ENCODE assay signal across 22 cellular contexts in the genomic region with DNA sequence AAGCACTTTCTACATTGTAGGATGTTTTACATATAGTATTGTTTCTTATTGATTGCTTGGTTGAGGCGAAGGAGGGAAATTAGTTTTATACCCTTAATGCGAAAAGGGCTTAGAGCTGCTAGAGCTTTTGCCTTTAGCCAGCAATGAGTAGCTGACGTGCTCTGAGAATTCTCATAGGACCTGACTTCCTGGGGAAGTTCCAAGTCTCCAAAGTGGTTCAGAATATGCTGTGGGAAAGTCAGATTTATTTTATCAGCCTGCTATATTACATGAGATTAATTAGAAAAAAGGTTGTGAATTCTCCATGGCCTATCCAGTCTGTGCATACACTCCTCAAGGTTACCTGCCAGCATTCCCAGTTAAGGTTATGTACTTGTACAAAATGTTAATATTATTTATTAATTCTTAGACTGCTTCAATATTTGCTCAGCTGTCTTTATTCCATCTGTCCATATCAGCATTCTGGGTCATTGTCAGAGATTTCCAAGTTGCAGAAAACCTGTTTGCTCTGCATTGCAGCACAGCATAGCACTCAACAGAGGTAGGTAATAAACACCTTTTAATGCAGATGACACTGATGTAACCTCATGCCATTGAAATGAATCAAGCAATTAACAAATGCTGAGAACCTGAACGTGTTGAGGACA. TPM values are rescaled to one million over a fixed set of nuclear protein-coding genes. Genes with fewer than 3 reads are reported as not detected.
DNase-seq lines count a peak whose midpoint lies in the region; ATAC-seq, FAIRE-seq and TF ChIP-seq lines count a peak whose summit lies in the region.
"Had no signal": no experiment of that assay in that cellular context is flagged by ENCODE, and none has a peak within 500 bp of the region (broad histone marks: within the 10 kb centered on the region; RNA-seq: fewer than 3 reads in every experiment).

No MANE protein-coding gene starts in this region.

- no peak for TF ChIP-seq EP300 in GM12878 (IDR thresholded peaks at IDR 0.05; ENCODE audit: borderline replicate concordance in 1 of 2, control insufficient read depth in 1 of 2, low read depth in 2 of 2, low read length in 2 of 2)

- H3K9me3 ChIP-seq in mammary epithelial cell (replicated peaks; ENCODE audit: insufficient read depth, low read length) (no peaks in the 10 kb centered on the region), breast epithelium (no peaks in the 10 kb centered on the region), GM12878 (replicated peaks; ENCODE audit: control insufficient read depth, insufficient read depth, low read length) (peaks cover 4% of the 10 kb centered on the region; the same call in 1 of the 3 replicates), neuronal stem cell (replicated peaks in 1 of 2; ENCODE audit: control insufficient read depth in 2 of 2, insufficient read depth in 1 of 2, low read depth in 1 of 2, low read length in 2 of 2) (no peaks in the 10 kb centered on the region), tibial artery (no peaks in the 10 kb centered on the region), testis (no peaks in the 10 kb centered on the region)
- H3K9me3 ChIP-seq: A549 had no signal

- H3K14ac ChIP-seq in neuronal stem cell (ENCODE audit: low read length), result no peak overlapping the region

- no peaks in the 10 kb centered on the region for H4K20me1 ChIP-seq in mammary epithelial cell (ENCODE audit: insufficient read depth, low read length)
- H4K20me1 ChIP-seq in GM12878 (ENCODE audit: control insufficient read depth, insufficient read depth), result no peaks in the 10 kb centered on the region

- H3K4me3 ChIP-seq in mammary epithelial cell (replicated peaks in 1 of 3; ENCODE audit: insufficient read depth in 1 of 3, low read depth in 2 of 3, low read length in 3 of 3), result no peak overlapping the region
- no peak overlapping the region for H3K4me3 ChIP-seq in breast epithelium
- no peak overlapping the region for H3K4me3 ChIP-seq in GM12878
- no peak overlapping the region for H3K4me3 ChIP-seq in neuronal stem cell (ENCODE audit: low read length in 2 of 2)
- no peak overlapping the region for H3K4me3 ChIP-seq in tibial artery
- no peak overlapping the region for H3K4me3 ChIP-seq in testis
- H3K4me3 ChIP-seq: A549; BLaER1 treated with 17β-estradiol and CSF1 and Interleukin-3, amounts not matched to agents 10 nM and 100 nM; PC-9; upper lobe of left lung had no signal

- no peak overlapping the region for H2BK15ac ChIP-seq in neuronal stem cell (ENCODE audit: low read length)

- H3K4ac ChIP-seq in neuronal stem cell (ENCODE audit: low read length), result no peak overlapping the region

- peaks cover 24% of the 10 kb centered on the region for H3K79me2 ChIP-seq in mammary epithelial cell (ENCODE audit: insufficient read depth, low read length)
- peaks cover 24% of the 10 kb centered on the region for H3K79me2 ChIP-seq in GM12878 (ENCODE audit: control insufficient read depth, insufficient read depth, low read length)

- H2AK5ac ChIP-seq in neuronal stem cell (ENCODE audit: low read depth, low read length), result no peak overlapping the region

- WGBS in mammary epithelial cell (ENCODE audit: low coverage, missing lambda C conversion rate), result 77% methylated on average over 4 of the region's 4 CpGs
- 44% methylated on average over 4 of the region's 4 CpGs for WGBS in GM12878 (ENCODE audit: insufficient coverage, insufficient replicate concordance, low lambda C conversion rate, missing lambda C conversion rate)
- WGBS in neuronal stem cell (ENCODE audit: extremely low coverage in 2 of 2, insufficient read length in 2 of 2, insufficient replicate concordance in 1 of 2), 2 donors, result no CpG with 5 or more reads among the region's 4 CpGs
- 56 to 70% methylated on average over 4 of the region's 4 CpGs for WGBS in testis, 2 donors

- CTCF ChIA-PET in mammary epithelial cell (lab: Charles Lee; ENCODE audit: low non-redundant PET), result no interaction called here
- CTCF ChIA-PET in GM12878 (lab: Yijun Ruan, JAX), result no interaction called here
- CTCF ChIA-PET in RWPE1 (lab: Yijun Ruan, JAX), result no interaction called here

- H3K4me1 ChIP-seq in mammary epithelial cell (ENCODE audit: insufficient read depth, low read length) (peaks cover 6% of the 10 kb centered on the region), breast epithelium (peaks cover 0 to 14% of the 10 kb centered on the region in 2 donors), GM12878 (ENCODE audit: control insufficient read depth, insufficient read depth, low read length) (peaks cover 20% of the 10 kb centered on the region), neuronal stem cell (ENCODE audit: control insufficient read depth in 2 of 2, insufficient read depth in 1 of 2, low read depth in 1 of 2, low read length in 2 of 2) (no peaks in the 10 kb centered on the region), tibial artery (peaks cover 0 to 53% (median 21%) of the 10 kb centered on the region in 4 donors), testis (peaks cover 6% of the 10 kb centered on the region)

- DNase-seq in mammary epithelial cell (no peak), breast epithelium (ENCODE audit: low spot score in 2 of 2) (no peak), GM12878 (ENCODE audit: low read depth, low spot score) (no peak), neuronal stem cell (ENCODE audit: low spot score) (no peak), tibial artery (no peak), testis (no peak), RWPE1 (ENCODE audit: low spot score) (no peak)
- DNase-seq: activated CD8-positive, alpha-beta T cell treated with anti-CD3 and anti-CD28 coated beads, Interleukin-2, amount 10 ng/mL, durations not matched to agents 7 days and 5 days; activated naive CD4-positive, alpha-beta T cell treated with anti-CD3 and anti-CD28 coated beads, Interleukin-2, amount 50 U/mL, for 16 hours; activated T-cell treated with anti-CD3 and anti-CD28 coated beads, Interleukin-2, amount 50 U/mL, for 4 hours; kidney glomerular epithelial cell; NCI-H1092 treated with DMSO at 0.1 percent for 48 hours; NCI-H69; upper lobe of left lung had no signal

- no peaks in the 10 kb centered on the region for H3K79me1 ChIP-seq in neuronal stem cell (ENCODE audit: low read depth, low read length)

- FAIRE-seq in GM12878 (lab: Jason Lieb, UNC), result no peak
- FAIRE-seq: A549, astrocyte, endometrium, H54 had no signal

- H4K8ac ChIP-seq in neuronal stem cell (ENCODE audit: low read depth, low read length), result no peak overlapping the region

- TF ChIP-seq POLR2A in breast epithelium (IDR thresholded peaks at IDR 0.05) (no peak), GM12878 (IDR thresholded peaks at IDR 0.05; ENCODE audit: low read depth, low read length) (no peak), testis (IDR thresholded peaks at IDR 0.05) (no peak)

- H3K27me3 ChIP-seq in mammary epithelial cell (ENCODE audit: insufficient read depth, low read length) (no peaks in the 10 kb centered on the region), breast epithelium (no peaks in the 10 kb centered on the region), GM12878 (replicated peaks in 1 of 2; ENCODE audit: control insufficient read depth in 2 of 2, insufficient read depth in 2 of 2, low read length in 1 of 2) (no peaks in the 10 kb centered on the region), neuronal stem cell (ENCODE audit: control insufficient read depth in 3 of 3, insufficient read depth in 3 of 3, low read depth in 1 of 3, low read length in 3 of 3) (no peaks in the 10 kb centered on the region), tibial artery (peaks cover 0 to 5% of the 10 kb centered on the region in 2 donors), testis (no peaks in the 10 kb centered on the region)
- H3K27me3 ChIP-seq: BLaER1 treated with 17β-estradiol and CSF1 and Interleukin-3, amounts not matched to agents 10 nM and 100 nM; upper lobe of left lung had no signal

- H3K36me3 ChIP-seq in mammary epithelial cell (ENCODE audit: insufficient read depth, low read length), result no peaks in the 10 kb centered on the region
- H3K36me3 ChIP-seq in breast epithelium, result no peaks in the 10 kb centered on the region
- H3K36me3 ChIP-seq in GM12878 (ENCODE audit: control insufficient read depth in 2 of 2, insufficient read depth in 2 of 2, low read length in 1 of 2), result no peaks in the 10 kb centered on the region
- H3K36me3 ChIP-seq in neuronal stem cell (replicated peaks in 1 of 2; ENCODE audit: control insufficient read depth in 2 of 2, insufficient read depth in 2 of 2, low read length in 2 of 2), result no peaks in the 10 kb centered on the region
- H3K36me3 ChIP-seq in tibial artery, result peaks cover 0 to 4% (median 0%) of the 10 kb centered on the region in 3 donors
- no peaks in the 10 kb centered on the region for H3K36me3 ChIP-seq in testis (ENCODE audit: low read depth, missing control alignments)

- no peak for ATAC-seq in GM12878
- ATAC-seq in HG03175 (IDR thresholded peaks at IDR 0.05; ENCODE audit: unreplicated experiment), result no peak
- ATAC-seq: A549; activated CD4-positive, CD25-positive, alpha-beta regulatory T cell treated with anti-CD3 and anti-CD28 coated beads, Interleukin-2, amount 50 U/mL, for 24 hours; activated CD8-positive, alpha-beta T cell treated with anti-CD3 and anti-CD28 coated beads, Interleukin-2, amount 10 ng/mL, durations not matched to agents 7 days and 5 days; activated T-cell treated with anti-CD3 and anti-CD28 coated beads, Interleukin-2, amount 50 U/mL, for 4 hours had no signal

- intact Hi-C loops in mammary epithelial cell (cut with micrococcal nuclease), result no loop called here
- intact Hi-C loops in breast epithelium (cut with DNase I; ENCODE audit: low total_unique reads), result no loop called here
- intact Hi-C loops in GM12878 (cut with micrococcal nuclease; ENCODE audit: unreplicated experiment), result no loop called here
- intact Hi-C loops in tibial artery (cut with DNase I; ENCODE audit: low total_unique reads), result no loop called here
- intact Hi-C loops in testis (cut with DNase I; ENCODE audit: low total_unique reads), result no loop called here

- H3K9ac ChIP-seq in mammary epithelial cell (ENCODE audit: insufficient read depth, low read length) (no peak overlapping the region), GM12878 (ENCODE audit: control insufficient read depth, insufficient read depth, low read length) (no peak overlapping the region), neuronal stem cell (ENCODE audit: low read depth, low read length, poor library complexity) (no peak overlapping the region)

- BruUV-seq in mammary epithelial cell (replicated peaks; lab: Mats Ljungman, UMichigan) (no TSS peak), GM12878 (replicated peaks; lab: Mats Ljungman, UMichigan) (no TSS peak)

- no peak overlapping the region for H3K18ac ChIP-seq in neuronal stem cell (ENCODE audit: low read length)

- no peak overlapping the region for H4K91ac ChIP-seq in neuronal stem cell (ENCODE audit: low read depth, low read length, poor library complexity)

- SMC1A ChIA-PET in GM12878 (lab: Charles Lee; ENCODE audit: uncharacterized antibody, unreplicated experiment), result interaction anchor here (0.9 kb wide), 2 partner anchors 13 to 16 kb away, joined by 3 to 5 read pairs; no protein-coding TSS in a partner anchor

- no peak for TF ChIP-seq RAD21 in GM12878 (IDR thresholded peaks at IDR 0.05; ENCODE audit: insufficient read depth, low read depth, low read length)

- TF ChIP-seq CTCF in mammary epithelial cell (conservative IDR thresholded peaks at IDR 0.05 in 1 of 2, IDR thresholded peaks at IDR 0.05 in 1 of 2; ENCODE audit: extremely low read depth in 1 of 2, insufficient read depth in 1 of 2, low read depth in 1 of 2, low read length in 2 of 2) (no peak), breast epithelium (IDR thresholded peaks at IDR 0.05) (no peak), GM12878 (IDR thresholded peaks at IDR 0.05 in 2 of 3, conservative IDR thresholded peaks at IDR 0.05 in 1 of 3; ENCODE audit: control insufficient read depth in 2 of 3, extremely low read depth in 1 of 3, insufficient read depth in 1 of 3, low read depth in 3 of 3, low read length in 3 of 3) (no peak), tibial artery (IDR thresholded peaks at IDR 0.05) (no peak), testis (IDR thresholded peaks at IDR 0.05) (no peak), RWPE1 (conservative IDR thresholded peaks at IDR 0.05; ENCODE audit: low read depth) (no peak)

- dilution Hi-C loops in mammary epithelial cell (cut with HindIII; ENCODE audit: low sequenced_read_pairs), result no loop called here

- H2BK12ac ChIP-seq in neuronal stem cell (ENCODE audit: low read length), result no peak overlapping the region

- in situ Hi-C loops in mammary epithelial cell (cut with MboI; ENCODE audit: low sequenced_read_pairs in 2 of 2), result no loop called here
- in situ Hi-C loops in GM12878 (cut with MboI), result no loop called here

- H3K23ac ChIP-seq in neuronal stem cell (ENCODE audit: low read depth, low read length, poor library complexity), result no peak overlapping the region

- H2BK5ac ChIP-seq in neuronal stem cell (ENCODE audit: low read length), result no peak overlapping the region

- no peak overlapping the region for H2BK120ac ChIP-seq in neuronal stem cell (ENCODE audit: low read depth, low read length)

- H2AFZ ChIP-seq in mammary epithelial cell (ENCODE audit: low read depth, low read length), result peak overlapping the region; percentile 34
- H2AFZ ChIP-seq in GM12878 (ENCODE audit: control insufficient read depth, low read depth, low read length), result peak overlapping the region; percentile 77
- H2AFZ ChIP-seq in neuronal stem cell (ENCODE audit: low read length), result peak overlapping the region; percentile 25
- H2AFZ ChIP-seq: PC-9 had no signal

- RAD21 ChIA-PET in GM12878 (lab: Charles Lee; ENCODE audit: unreplicated experiment), result interaction anchor here (0.6 kb wide), 1 partner anchor 66 kb away, joined by 3 read pairs; no protein-coding TSS in a partner anchor

- POLR2A ChIA-PET in GM12878 (lab: Charles Lee), result no interaction called here
- POLR2A ChIA-PET in RWPE1 (lab: Yijun Ruan, JAX; ENCODE audit: low non-redundant PET), result no interaction called here

- H3K4me2 ChIP-seq in mammary epithelial cell (ENCODE audit: insufficient read depth, low read depth, low read length), result no peak overlapping the region
- H3K4me2 ChIP-seq in GM12878 (ENCODE audit: control insufficient read depth, insufficient read depth), result no peak overlapping the region
- no peak overlapping the region for H3K4me2 ChIP-seq in neuronal stem cell (ENCODE audit: insufficient read depth, low read length, poor library complexity, severe bottlenecking)
- H3K4me2 ChIP-seq: A549, PC-9 had no signal

- H3K27ac ChIP-seq in mammary epithelial cell (ENCODE audit: insufficient read depth, low read depth, low read length), result no peak overlapping the region
- no peak overlapping the region for H3K27ac ChIP-seq in breast epithelium
- peak overlapping the region; percentile 80 for H3K27ac ChIP-seq in GM12878 (ENCODE audit: control insufficient read depth, insufficient read depth)
- no peak overlapping the region for H3K27ac ChIP-seq in neuronal stem cell (replicated peaks; ENCODE audit: low read length)
- peak overlapping the region; percentile 62 to 73 for H3K27ac ChIP-seq in tibial artery
- no peak overlapping the region for H3K27ac ChIP-seq in testis
- no peak overlapping the region for H3K27ac ChIP-seq in RWPE1
- H3K27ac ChIP-seq: A549, PC-9 had no signal

RNA-seq across cellular contexts. Expression of a gene that starts 2.6 kb away (rescaled TPM):
- total RNA-seq in mammary epithelial cell (10 to 100 TPM; 64.3 to 85.9 TPM), breast epithelium (10 to 100 TPM; 53.7 to 84.3 (median 65.9) TPM), GM12878 (2014; rRNA removed) (32.0 and 37.2 TPM in 2 replicates), GM12878 (2014; rRNA removed; fragmentation: Illumina TruSeq; extraction: Trizol) (31.4 and 34.6 TPM in 2 replicates), GM12878 (2021) (54.0 and 57.2 TPM in 2 replicates), testis (10 to 100 TPM; 40.0 to 40.7 TPM)
- polyA plus RNA-seq in mammary epithelial cell (8.3 TPM), GM12878 (2011; rRNA removed) (19.9 and 24.0 TPM in 2 replicates), GM12878 (2014; fragmentation: Illumina TruSeq; extraction: Trizol) (32.4 and 42.3 TPM in 2 replicates), GM12878 (2014; fragmentation: Nextera tagmentation; extraction: Ambion mirVana) (10 to 100 TPM; 13.4 to 20.1 TPM), GM12878 (2014; rRNA removed) (18.2 and 19.1 TPM in 2 replicates), GM12878 (2016; fragmentation: Nextera tagmentation; extraction: Ambion mirVana) (10 to 100 TPM; 47.1 to 52.5 TPM), testis (ENCODE audit: insufficient read depth, low read depth, low replicate concordance) (30.2 TPM)
- 36.8 TPM for polyA minus RNA-seq in mammary epithelial cell
- 119 and 122 TPM in 2 replicates for total RNA-seq in GM12878 (2013; cell fraction: nucleolus; rRNA removed)
- polyA plus RNA-seq in GM12878 (2011; ENCODE audit: low read depth), result 18.0 TPM
- polyA plus RNA-seq in GM12878 (2011; cell fraction: cytosol; rRNA removed), result 9.3 and 12.8 TPM in 2 replicates
- 21.3 and 23.6 TPM in 2 replicates for polyA plus RNA-seq in GM12878 (2011; cell fraction: nucleus; rRNA removed)
- polyA plus RNA-seq in GM12878 (2012), result 24.5 and 26.7 TPM in 2 replicates
- 35.2 and 45.6 TPM in 2 replicates for polyA minus RNA-seq in GM12878 (2011; rRNA and poly(A)+ RNA removed)
- 12.4 and 18.7 TPM in 2 replicates for polyA minus RNA-seq in GM12878 (2011; cell fraction: cytosol; rRNA and poly(A)+ RNA removed)
- 32.3 and 33.7 TPM in 2 replicates for polyA minus RNA-seq in GM12878 (2011; cell fraction: nucleus; rRNA and poly(A)+ RNA removed)
- polyA plus RNA-seq in neuronal stem cell (2013, experiment 1 of 2), result 13.0 TPM
- 13.3 TPM for polyA plus RNA-seq in neuronal stem cell (2013, experiment 2 of 2)

Comparison
In these comparisons a context has a peak if more than half of its experiments do, and no peak if none do; other contexts are left out.
1. H2AFZ ChIP-seq: peak in every context shown above with its lines; median percentile 77 in GM12878; 34 in mammary epithelial cell; 25 in neuronal stem cell.
2. H3K27ac ChIP-seq: peak in GM12878 (single experiment) and tibial artery (2 of 2); none in mammary epithelial cell (single experiment), breast epithelium (0 of 2), neuronal stem cell (single experiment), testis (0 of 2) and RWPE1 (single experiment).